In genomic region chr19:3404324-3405260, GRCh38 we compare ENCODE assay signal across 9 cellular contexts. TPM values are rescaled to one million over a fixed set of nuclear protein-coding genes. Genes with fewer than 3 reads are reported as not detected.
DNase-seq lines count a peak whose midpoint lies in the region; ATAC-seq and TF ChIP-seq lines count a peak whose summit lies in the region.
"Had no signal": no experiment of that assay in that cellular context is flagged by ENCODE, and none has a peak within 500 bp of the region (broad histone marks: within the 10 kb centered on the region; RNA-seq: fewer than 3 reads in every experiment).

No MANE protein-coding gene starts in this region.

- H3K9me3 ChIP-seq in muscle layer of colon (ENCODE audit: low read length) = no peaks in the 10 kb centered on the region
- H3K9me3 ChIP-seq in uterus = no peaks in the 10 kb centered on the region

- no peak for DNase-seq in RWPE1 (ENCODE audit: low spot score)
- DNase-seq in fibroblast of mammary gland (ENCODE audit: low read depth) = peak; percentile 92
- peak; percentile 91 to 93 for DNase-seq in uterus
- no peak for DNase-seq in NCI-H1436 treated with DMSO at 0.1 percent for 48 hours (lab: John Stamatoyannopoulos, UW)
- no peak for DNase-seq in NCI-H345 (lab: John Stamatoyannopoulos, UW)
- DNase-seq: activated CD4-positive, alpha-beta memory T cell treated with anti-CD3 and anti-CD28 coated beads for 36 hours; nephron progenitor cell had no signal

- intact Hi-C loops in uterus (cut with DNase I; ENCODE audit: low total_unique reads) = loop anchor here (2.0 kb wide), 1 partner anchor 44 kb away; no protein-coding TSS in a partner anchor

- peaks cover 3% of the 10 kb centered on the region for H3K36me3 ChIP-seq in muscle layer of colon (ENCODE audit: insufficient read depth, low read length)
- H3K36me3 ChIP-seq in uterus = no peaks in the 10 kb centered on the region

- H3K4me1 ChIP-seq in muscle layer of colon (ENCODE audit: insufficient read depth, low read length) (peaks cover 45% of the 10 kb centered on the region), uterus (peaks cover 0 to 12% of the 10 kb centered on the region in 2 donors)

- peak; percentile 68 to 70 for TF ChIP-seq POLR2A in uterus (IDR thresholded peaks at IDR 0.05)

- CTCF ChIA-PET in RWPE1 (lab: Yijun Ruan, JAX) = no interaction called here

- POLR2A ChIA-PET in RWPE1 (lab: Yijun Ruan, JAX; ENCODE audit: low non-redundant PET) = no interaction called here

- no peak for TF ChIP-seq CTCF in RWPE1 (conservative IDR thresholded peaks at IDR 0.05; ENCODE audit: low read depth)
- TF ChIP-seq CTCF in fibroblast of mammary gland (conservative IDR thresholded peaks at IDR 0.05; ENCODE audit: control insufficient read depth, insufficient read depth, low read depth, low read length) = no peak
- TF ChIP-seq CTCF in uterus (IDR thresholded peaks at IDR 0.05) = peak in 2 of 4 experiments; percentile 2 to 6

- ATAC-seq in GM21717 (IDR thresholded peaks at IDR 0.05; ENCODE audit: unreplicated experiment) = no peak

- H3K27ac ChIP-seq in RWPE1 (peak overlapping the region; percentile 87), muscle layer of colon (ENCODE audit: low read depth, low read length) (peak overlapping the region; percentile 89), uterus (peak overlapping the region; percentile 98 to 100)

- H3K27me3 ChIP-seq in muscle layer of colon (ENCODE audit: control insufficient read depth in 1 of 2, insufficient read depth in 2 of 2, low read length in 2 of 2) (no peaks in the 10 kb centered on the region), uterus (no peaks in the 10 kb centered on the region)

- H3K4me3 ChIP-seq in fibroblast of mammary gland (ENCODE audit: control insufficient read depth, low read depth, low read length) = peak overlapping the region; percentile 9
- H3K4me3 ChIP-seq in muscle layer of colon (ENCODE audit: low read depth in 1 of 2, low read length in 2 of 2) = peak overlapping the region; percentile 37 to 50
- H3K4me3 ChIP-seq in uterus = peak overlapping the region; percentile 41 to 67

- peak overlapping the region; percentile 71 for H3K9ac ChIP-seq in muscle layer of colon (ENCODE audit: low read length)

RNA-seq across cellular contexts. Expression of gene NFIC, which starts 38.2 kb away (rescaled TPM):
- 100 to 1,000 TPM in 2 of 4 donors, 10 to 100 TPM in 2; 18.5 to 361 (median 82.9) TPM for total RNA-seq in uterus

Comparison
In these comparisons a context has a peak if more than half of its experiments do, and no peak if none do; other contexts are left out.
1. DNase-seq: peak in fibroblast of mammary gland (single experiment) and uterus (2 of 2); none in RWPE1 (single experiment), NCI-H1436 treated with DMSO at 0.1 percent for 48 hours (single experiment) and NCI-H345 (single experiment).
2. Peak in every context shown above with its lines, with median percentiles within 50 percentile points of each other: H3K27ac ChIP-seq and H3K4me3 ChIP-seq.